In genomic region chr5:124741711-124742496, GRCh38 we compare ENCODE assay signal across 9 cellular contexts. TPM values are rescaled to one million over a fixed set of nuclear protein-coding genes. Genes with fewer than 3 reads are reported as not detected.
DNase-seq lines count a peak whose midpoint lies in the region; ATAC-seq, FAIRE-seq and TF ChIP-seq lines count a peak whose summit lies in the region.
"Had no signal": no experiment of that assay in that cellular context is flagged by ENCODE, and none has a peak within 500 bp of the region (broad histone marks: within the 10 kb centered on the region; RNA-seq: fewer than 3 reads in every experiment).

No MANE protein-coding gene starts in this region.

- ATAC-seq in pancreas (peak; percentile 46 to 75 (median 63)), aorta (ENCODE audit: low FRiP score) (no peak)

- CTCF ChIA-PET in activated naive CD4-positive, alpha-beta T cell treated with anti-CD3 and anti-CD28 coated beads, Interleukin-2, amount 10 ng/mL, durations not matched to agents 7 days and 5 days (lab: Charles Lee): no interaction called here

- H3K27me3 Mint-ChIP-seq in activated naive CD4-positive, alpha-beta T cell treated with anti-CD3 and anti-CD28 coated beads, Interleukin-2, amount 10 ng/mL, durations not matched to agents 7 days and 5 days: no peaks in the 10 kb centered on the region

- H3K36me3 ChIP-seq in pancreas (no peaks in the 10 kb centered on the region), aorta (ENCODE audit: control insufficient read depth in 1 of 2, insufficient read depth in 2 of 2, low read length in 1 of 2) (no peaks in the 10 kb centered on the region)
- H3K36me3 ChIP-seq: ovary had no signal

- DNase-seq in GM04503 (ENCODE audit: low read depth) (peak; percentile 84), NCI-H82 (lab: John Stamatoyannopoulos, UW) (peak; percentile 96), epithelial cell of esophagus (ENCODE audit: low read depth) (peak; percentile 72), pancreas (peak in 3 of 6 donors; percentile 37 to 58 (median 41)), aorta (no peak), GM20000 (ENCODE audit: low spot score) (no peak)
- DNase-seq in activated naive CD4-positive, alpha-beta T cell treated with anti-CD3 and anti-CD28 coated beads, Interleukin-2, amount 10 ng/mL, durations not matched to agents 7 days and 5 days: no peak
- DNase-seq in activated CD4-positive, alpha-beta T cell treated with anti-CD3 and anti-CD28 coated beads for 1 hour: no peak

- no peak overlapping the region for H3K27ac Mint-ChIP-seq in activated naive CD4-positive, alpha-beta T cell treated with anti-CD3 and anti-CD28 coated beads, Interleukin-2, amount 10 ng/mL, durations not matched to agents 7 days and 5 days

- peak overlapping the region in 3 of 4 donors; percentile 23 to 97 (median 92) for H3K27ac ChIP-seq in pancreas
- H3K27ac ChIP-seq in aorta (ENCODE audit: low read depth in 1 of 2, low read length in 2 of 2): no peak overlapping the region
- H3K27ac ChIP-seq: ovary had no signal

- H3K9me3 ChIP-seq in pancreas (no peaks in the 10 kb centered on the region), aorta (ENCODE audit: control insufficient read depth, low read length) (no peaks in the 10 kb centered on the region)
- H3K9me3 ChIP-seq: ovary had no signal

- H3K27me3 ChIP-seq in pancreas (no peaks in the 10 kb centered on the region), aorta (ENCODE audit: control insufficient read depth in 1 of 2, insufficient read depth in 2 of 2, low read length in 1 of 2) (no peaks in the 10 kb centered on the region)
- H3K27me3 ChIP-seq: ovary had no signal

- WGBS in pancreas, 2 donors: 13 to 17% methylated on average over 4 of the region's 4 CpGs
- 14 to 21% methylated on average over 4 of the region's 4 CpGs for WGBS in aorta, 2 donors

- FAIRE-seq in pancreas (lab: Jason Lieb, UNC): peak; percentile 92

- no peaks in the 10 kb centered on the region for H3K9me3 Mint-ChIP-seq in activated naive CD4-positive, alpha-beta T cell treated with anti-CD3 and anti-CD28 coated beads, Interleukin-2, amount 10 ng/mL, durations not matched to agents 7 days and 5 days

- TF ChIP-seq CTCF in epithelial cell of esophagus (IDR thresholded peaks at IDR 0.05; ENCODE audit: insufficient read depth, low read depth, low read length, missing control alignments): no peak
- no peak for TF ChIP-seq CTCF in pancreas (IDR thresholded peaks at IDR 0.05)
- no peak for TF ChIP-seq CTCF in GM20000 (IDR thresholded peaks at IDR 0.05; ENCODE audit: extremely low read depth, missing control alignments)

- H3K4me3 Mint-ChIP-seq in activated naive CD4-positive, alpha-beta T cell treated with anti-CD3 and anti-CD28 coated beads, Interleukin-2, amount 10 ng/mL, durations not matched to agents 7 days and 5 days: no peak overlapping the region

- intact Hi-C loops in pancreas (cut with DNase I) (loop anchor here in 1 of 3 donors (10.0 kb wide), 1 partner anchor 143 kb away; no protein-coding TSS in a partner anchor), aorta (cut with DNase I) (loop anchor here in 1 of 2 donors (10.0 kb wide), 4 partner anchors 47 to 227 kb away; no protein-coding TSS in a partner anchor)

- peak overlapping the region; percentile 0 for H3K4me3 ChIP-seq in epithelial cell of esophagus (ENCODE audit: low read length)
- H3K4me3 ChIP-seq in pancreas: peak overlapping the region in 2 of 4 donors; percentile 49 to 55
- H3K4me3 ChIP-seq in aorta (ENCODE audit: low read length in 2 of 2): no peak overlapping the region

- H3K4me1 ChIP-seq in pancreas: peaks cover 13 to 56% (median 26%) of the 10 kb centered on the region in 3 donors
- H3K4me1 ChIP-seq in aorta (ENCODE audit: control insufficient read depth in 1 of 2, insufficient read depth in 2 of 2, low read length in 2 of 2): peaks cover 0 to 4% of the 10 kb centered on the region in 2 donors

- H3K4me1 Mint-ChIP-seq in activated naive CD4-positive, alpha-beta T cell treated with anti-CD3 and anti-CD28 coated beads, Interleukin-2, amount 10 ng/mL, durations not matched to agents 7 days and 5 days: no peaks in the 10 kb centered on the region

- H3K36me3 Mint-ChIP-seq in activated naive CD4-positive, alpha-beta T cell treated with anti-CD3 and anti-CD28 coated beads, Interleukin-2, amount 10 ng/mL, durations not matched to agents 7 days and 5 days: no peaks in the 10 kb centered on the region

RNA-seq across cellular contexts. Expression of gene ZNF608, which starts 4.5 kb away (rescaled TPM):
- total RNA-seq in pancreas: 10 to 100 TPM in 5 of 6 donors, 1 to 10 TPM in 1; 9.3 to 21.6 (median 11.4) TPM
- 10 to 100 TPM; 13.7 to 14.8 TPM for polyA plus RNA-seq in pancreas
- total RNA-seq in aorta: 10 to 100 TPM in 1 of 2 donors, 1 to 10 TPM in 1; 8.5 to 13.2 TPM
- 1 to 10 TPM; 4.3 to 7.4 TPM for polyA plus RNA-seq in aorta

Comparison
In these comparisons a context has a peak if more than half of its experiments do, and no peak if none do; other contexts are left out.
1. DNase-seq: peak in GM04503 (single experiment), NCI-H82 (single experiment) and epithelial cell of esophagus (single experiment); none in activated naive CD4-positive, alpha-beta T cell treated with anti-CD3 and anti-CD28 coated beads, Interleukin-2, amount 10 ng/mL, durations not matched to agents 7 days and 5 days (single experiment), activated CD4-positive, alpha-beta T cell treated with anti-CD3 and anti-CD28 coated beads for 1 hour (single experiment), aorta (0 of 2) and GM20000 (single experiment).
2. H3K27ac ChIP-seq: peak in pancreas (3 of 4); none in aorta (0 of 2).